ENCODE assay signal across 1 cellular context in genomic region chr19:21197589-21198295, GRCh38.
A peak's percentile ranks its signal among the peaks of the same experiment; 100 is the strongest.
TF ChIP-seq lines count a peak whose summit lies in the region.

No MANE protein-coding gene starts in this region.

TF ChIP-seq in K562, 482 proteins besides CTCF, POLR2A, EP300 and RAD21 (continued from another document and continues in another):
- TF ChIP-seq HDAC3 (IDR thresholded peaks at IDR 0.05; ENCODE audit: borderline replicate concordance, partially characterized antibody) (peak; percentile 80), BCOR (IDR thresholded peaks at IDR 0.05) (no peak), GTF2B (IDR thresholded peaks at IDR 0.05; ENCODE audit: extremely low read depth, insufficient read length) (no peak), YBX1 (IDR thresholded peaks at IDR 0.05) (no peak), ETS1 (conservative IDR thresholded peaks at IDR 0.05; ENCODE audit: control insufficient read depth, low read depth, low read length) (no peak), MECOM (CRISPR knock-in tag; IDR thresholded peaks at IDR 0.05) (peak; percentile 73; the same call in 1 of the 2 replicates), ZNF589 (CRISPR knock-in tag; IDR thresholded peaks at IDR 0.05; ENCODE audit: low read depth) (0 out of 2 replicates have a peak, but pooled peaks have one; percentile 32), HNRNPLL (IDR thresholded peaks at IDR 0.05; ENCODE audit: low read depth, low read length, poor library complexity, severe bottlenecking) (no peak), MXD1 (CRISPR knock-in tag; IDR thresholded peaks at IDR 0.05; ENCODE audit: borderline replicate concordance, poor library complexity, severe bottlenecking) (no peak), CHD4 (IDR thresholded peaks at IDR 0.05; ENCODE audit: insufficient read depth, insufficient replicate concordance, low read depth, low read length, poor library complexity, severe bottlenecking) (no peak), PTRF (tag; IDR thresholded peaks at IDR 0.05) (no peak), MITF (IDR thresholded peaks at IDR 0.05) (no peak), ZKSCAN3 (CRISPR knock-in tag; IDR thresholded peaks at IDR 0.05) (no peak), STAT5A (IDR thresholded peaks at IDR 0.05; ENCODE audit: borderline replicate concordance, low read length) (peak; percentile 44; the same call in 1 of the 2 replicates), PHB (CRISPR knock-in tag; IDR thresholded peaks at IDR 0.05) (no peak), RBM14 (IDR thresholded peaks at IDR 0.05; ENCODE audit: borderline replicate concordance, insufficient read depth, low read depth, low read length) (no peak), ATF1 (CRISPR knock-in tag; IDR thresholded peaks at IDR 0.05) (no peak), ATF1 (tag; IDR thresholded peaks at IDR 0.05) (0 out of 2 replicates have a peak, but pooled peaks have one; percentile 23), DLX4 (CRISPR knock-in tag; IDR thresholded peaks at IDR 0.05) (no peak), RBM39 (optimal IDR thresholded peaks at IDR 0.05; ENCODE audit: low read depth, low read length) (no peak), ZNF253 (CRISPR knock-in tag; conservative IDR thresholded peaks at IDR 0.05) (no peak), TOE1 (IDR thresholded peaks at IDR 0.05; ENCODE audit: borderline replicate concordance) (no peak), TOE1 (CRISPR knock-in tag; IDR thresholded peaks at IDR 0.05; ENCODE audit: borderline replicate concordance, low read depth) (no peak), U2AF1 (optimal IDR thresholded peaks at IDR 0.05; ENCODE audit: low read depth, low read length) (no peak), SREBF1 (IDR thresholded peaks at IDR 0.05; ENCODE audit: borderline replicate concordance, low read depth, low read length) (no peak), NCOR1 (IDR thresholded peaks at IDR 0.05) (peak; percentile 91), TRIM28 (IDR thresholded peaks at IDR 0.05) (no peak), ZNF24 (IDR thresholded peaks at IDR 0.05) (peak; percentile 64; the same call in 1 of the 2 replicates), TCFL5 (CRISPR knock-in tag; conservative IDR thresholded peaks at IDR 0.05) (no peak), MLLT1 (IDR thresholded peaks at IDR 0.05) (0 out of 4 replicates have a peak, but pooled peaks of 1 of the 2 experiments have one; percentile 48), ERF (CRISPR knock-in tag; IDR thresholded peaks at IDR 0.05) (no peak), SRF (CRISPR knock-in tag; IDR thresholded peaks at IDR 0.05) (no peak), HOXB6 (CRISPR knock-in tag; IDR thresholded peaks at IDR 0.05; ENCODE audit: borderline replicate concordance) (no peak), SMARCC2 (IDR thresholded peaks at IDR 0.05; ENCODE audit: low read depth) (0 out of 2 replicates have a peak, but pooled peaks have one; percentile 40), KLF10 (CRISPR knock-in tag; IDR thresholded peaks at IDR 0.05) (no peak), DACH1 (IDR thresholded peaks at IDR 0.05; ENCODE audit: partially characterized antibody) (peak; percentile 41), SPI1 (IDR thresholded peaks at IDR 0.05; ENCODE audit: borderline replicate concordance, low read depth, low read length) (no peak), PBX2 (CRISPR knock-in tag; IDR thresholded peaks at IDR 0.05; ENCODE audit: low read depth) (no peak), PBX2 (tag; conservative IDR thresholded peaks at IDR 0.05; ENCODE audit: low read depth) (peak; percentile 54; the same call in 1 of the 2 replicates), ZFP1 (CRISPR knock-in tag; IDR thresholded peaks at IDR 0.05) (no peak), RAD51 (IDR thresholded peaks at IDR 0.05; ENCODE audit: borderline replicate concordance, low read depth) (no peak), PTTG1 (tag; IDR thresholded peaks at IDR 0.05; ENCODE audit: low read depth) (no peak)
- TF ChIP-seq, protein P1, sequence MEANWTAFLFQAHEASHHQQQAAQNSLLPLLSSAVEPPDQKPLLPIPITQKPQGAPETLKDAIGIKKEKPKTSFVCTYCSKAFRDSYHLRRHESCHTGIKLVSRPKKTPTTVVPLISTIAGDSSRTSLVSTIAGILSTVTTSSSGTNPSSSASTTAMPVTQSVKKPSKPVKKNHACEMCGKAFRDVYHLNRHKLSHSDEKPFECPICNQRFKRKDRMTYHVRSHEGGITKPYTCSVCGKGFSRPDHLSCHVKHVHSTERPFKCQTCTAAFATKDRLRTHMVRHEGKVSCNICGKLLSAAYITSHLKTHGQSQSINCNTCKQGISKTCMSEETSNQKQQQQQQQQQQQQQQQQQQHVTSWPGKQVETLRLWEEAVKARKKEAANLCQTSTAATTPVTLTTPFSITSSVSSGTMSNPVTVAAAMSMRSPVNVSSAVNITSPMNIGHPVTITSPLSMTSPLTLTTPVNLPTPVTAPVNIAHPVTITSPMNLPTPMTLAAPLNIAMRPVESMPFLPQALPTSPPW (CRISPR knock-in tag; IDR thresholded peaks at IDR 0.05), result no peak
- TF ChIP-seq, protein P2, sequence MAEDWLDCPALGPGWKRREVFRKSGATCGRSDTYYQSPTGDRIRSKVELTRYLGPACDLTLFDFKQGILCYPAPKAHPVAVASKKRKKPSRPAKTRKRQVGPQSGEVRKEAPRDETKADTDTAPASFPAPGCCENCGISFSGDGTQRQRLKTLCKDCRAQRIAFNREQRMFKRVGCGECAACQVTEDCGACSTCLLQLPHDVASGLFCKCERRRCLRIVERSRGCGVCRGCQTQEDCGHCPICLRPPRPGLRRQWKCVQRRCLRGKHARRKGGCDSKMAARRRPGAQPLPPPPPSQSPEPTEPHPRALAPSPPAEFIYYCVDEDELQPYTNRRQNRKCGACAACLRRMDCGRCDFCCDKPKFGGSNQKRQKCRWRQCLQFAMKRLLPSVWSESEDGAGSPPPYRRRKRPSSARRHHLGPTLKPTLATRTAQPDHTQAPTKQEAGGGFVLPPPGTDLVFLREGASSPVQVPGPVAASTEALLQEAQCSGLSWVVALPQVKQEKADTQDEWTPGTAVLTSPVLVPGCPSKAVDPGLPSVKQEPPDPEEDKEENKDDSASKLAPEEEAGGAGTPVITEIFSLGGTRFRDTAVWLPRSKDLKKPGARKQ (CRISPR knock-in tag; IDR thresholded peaks at IDR 0.05), result no peak
- TF ChIP-seq, protein P3, sequence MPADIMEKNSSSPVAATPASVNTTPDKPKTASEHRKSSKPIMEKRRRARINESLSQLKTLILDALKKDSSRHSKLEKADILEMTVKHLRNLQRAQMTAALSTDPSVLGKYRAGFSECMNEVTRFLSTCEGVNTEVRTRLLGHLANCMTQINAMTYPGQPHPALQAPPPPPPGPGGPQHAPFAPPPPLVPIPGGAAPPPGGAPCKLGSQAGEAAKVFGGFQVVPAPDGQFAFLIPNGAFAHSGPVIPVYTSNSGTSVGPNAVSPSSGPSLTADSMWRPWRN (IDR thresholded peaks at IDR 0.05; ENCODE audit: low read depth), result no peak
- TF ChIP-seq, protein P4, sequence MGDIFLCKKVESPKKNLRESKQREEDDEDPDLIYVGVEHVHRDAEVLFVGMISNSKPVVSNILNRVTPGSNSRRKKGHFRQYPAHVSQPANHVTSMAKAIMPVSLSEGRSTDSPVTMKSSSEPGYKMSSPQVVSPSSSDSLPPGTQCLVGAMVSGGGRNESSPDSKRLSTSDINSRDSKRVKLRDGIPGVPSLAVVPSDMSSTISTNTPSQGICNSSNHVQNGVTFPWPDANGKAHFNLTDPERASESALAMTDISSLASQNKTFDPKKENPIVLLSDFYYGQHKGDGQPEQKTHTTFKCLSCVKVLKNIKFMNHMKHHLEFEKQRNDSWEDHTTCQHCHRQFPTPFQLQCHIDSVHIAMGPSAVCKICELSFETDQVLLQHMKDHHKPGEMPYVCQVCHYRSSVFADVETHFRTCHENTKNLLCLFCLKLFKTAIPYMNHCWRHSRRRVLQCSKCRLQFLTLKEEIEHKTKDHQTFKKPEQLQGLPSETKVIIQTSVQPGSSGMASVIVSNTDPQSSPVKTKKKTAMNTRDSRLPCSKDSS (IDR thresholded peaks at IDR 0.05; ENCODE audit: low read depth, partially characterized antibody), result no peak
- TF ChIP-seq, protein P5, sequence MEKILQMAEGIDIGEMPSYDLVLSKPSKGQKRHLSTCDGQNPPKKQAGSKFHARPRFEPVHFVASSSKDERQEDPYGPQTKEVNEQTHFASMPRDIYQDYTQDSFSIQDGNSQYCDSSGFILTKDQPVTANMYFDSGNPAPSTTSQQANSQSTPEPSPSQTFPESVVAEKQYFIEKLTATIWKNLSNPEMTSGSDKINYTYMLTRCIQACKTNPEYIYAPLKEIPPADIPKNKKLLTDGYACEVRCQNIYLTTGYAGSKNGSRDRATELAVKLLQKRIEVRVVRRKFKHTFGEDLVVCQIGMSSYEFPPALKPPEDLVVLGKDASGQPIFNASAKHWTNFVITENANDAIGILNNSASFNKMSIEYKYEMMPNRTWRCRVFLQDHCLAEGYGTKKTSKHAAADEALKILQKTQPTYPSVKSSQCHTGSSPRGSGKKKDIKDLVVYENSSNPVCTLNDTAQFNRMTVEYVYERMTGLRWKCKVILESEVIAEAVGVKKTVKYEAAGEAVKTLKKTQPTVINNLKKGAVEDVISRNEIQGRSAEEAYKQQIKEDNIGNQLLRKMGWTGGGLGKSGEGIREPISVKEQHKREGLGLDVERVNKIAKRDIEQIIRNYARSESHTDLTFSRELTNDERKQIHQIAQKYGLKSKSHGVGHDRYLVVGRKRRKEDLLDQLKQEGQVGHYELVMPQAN (IDR thresholded peaks at IDR 0.05; ENCODE audit: borderline replicate concordance), result no peak
- TF ChIP-seq, protein P6, sequence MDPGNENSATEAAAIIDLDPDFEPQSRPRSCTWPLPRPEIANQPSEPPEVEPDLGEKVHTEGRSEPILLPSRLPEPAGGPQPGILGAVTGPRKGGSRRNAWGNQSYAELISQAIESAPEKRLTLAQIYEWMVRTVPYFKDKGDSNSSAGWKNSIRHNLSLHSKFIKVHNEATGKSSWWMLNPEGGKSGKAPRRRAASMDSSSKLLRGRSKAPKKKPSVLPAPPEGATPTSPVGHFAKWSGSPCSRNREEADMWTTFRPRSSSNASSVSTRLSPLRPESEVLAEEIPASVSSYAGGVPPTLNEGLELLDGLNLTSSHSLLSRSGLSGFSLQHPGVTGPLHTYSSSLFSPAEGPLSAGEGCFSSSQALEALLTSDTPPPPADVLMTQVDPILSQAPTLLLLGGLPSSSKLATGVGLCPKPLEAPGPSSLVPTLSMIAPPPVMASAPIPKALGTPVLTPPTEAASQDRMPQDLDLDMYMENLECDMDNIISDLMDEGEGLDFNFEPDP (CRISPR knock-in tag; IDR thresholded peaks at IDR 0.05), result no peak
